12 cellular contexts compared by ENCODE assay signal in the genomic region with DNA sequence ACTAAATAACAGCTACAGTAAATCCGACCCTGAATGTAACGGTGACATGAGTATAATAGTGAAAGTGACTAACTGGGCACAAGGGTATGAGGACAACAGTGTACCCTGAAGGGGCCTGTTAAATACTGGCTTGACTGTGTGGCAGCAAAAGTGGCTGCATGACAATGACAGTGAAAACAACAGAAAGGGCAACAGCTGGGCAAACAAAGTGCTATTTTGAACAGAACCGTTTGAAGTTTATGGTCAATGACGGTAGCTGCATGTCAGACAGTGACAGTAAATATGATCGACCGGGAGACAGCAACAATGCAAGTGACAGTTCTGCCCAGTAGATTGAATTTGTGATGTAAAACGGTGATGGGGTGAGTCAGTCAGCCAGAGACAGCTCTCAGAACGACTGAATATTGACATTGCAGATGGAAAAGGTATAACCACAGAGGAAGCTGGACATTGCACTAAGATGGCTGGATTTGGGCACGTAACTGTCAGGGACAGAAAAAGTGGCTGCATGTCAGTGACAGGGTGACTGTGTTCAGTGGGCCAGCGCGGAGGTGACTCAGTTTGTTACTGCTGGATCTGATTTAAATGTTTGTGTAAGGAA. TPM values are rescaled to one million over a fixed set of nuclear protein-coding genes. Genes with fewer than 3 reads are reported as not detected.
A peak's percentile ranks its signal among the peaks of the same experiment; 100 is the strongest.
DNase-seq lines count a peak whose midpoint lies in the region; ATAC-seq and FAIRE-seq lines count a peak whose summit lies in the region.
"Had no signal": no experiment of that assay in that cellular context is flagged by ENCODE, and none has a peak within 500 bp of the region (broad histone marks: within the 10 kb centered on the region; RNA-seq: fewer than 3 reads in every experiment).

No MANE protein-coding gene starts in this region.

- H3K4me3 Mint-ChIP-seq in activated CD4-positive, alpha-beta T cell treated with anti-CD3 and anti-CD28 coated beads for 36 hours, result peak overlapping the region; percentile 94

- H3K9me3 Mint-ChIP-seq in activated CD4-positive, alpha-beta T cell treated with anti-CD3 and anti-CD28 coated beads for 36 hours (ENCODE audit: low read depth), result peaks cover 4% of the 10 kb centered on the region

- peak overlapping the region; percentile 94 for H3K4me3 ChIP-seq in rectal smooth muscle tissue (ENCODE audit: low read length)

- intact Hi-C loops in activated CD4-positive, alpha-beta T cell treated with anti-CD3 and anti-CD28 coated beads for 36 hours (cut with DNase I, micrococcal nuclease), result loop anchor here (1.0 to 10.0 kb wide), 8 partner anchors 22 to 1034 kb away; a partner anchor contains a TSS

- DNase-seq in activated CD4-positive, alpha-beta T cell treated with anti-CD3 and anti-CD28 coated beads for 36 hours, result peak; percentile 6
- no peak for DNase-seq in activated CD4-positive, alpha-beta T cell treated with anti-CD3 and anti-CD28 coated beads, Interleukin-2, amount 50 U/mL, for 4 hours
- DNase-seq in NCI-H69 (lab: John Stamatoyannopoulos, UW), result peak; percentile 82
- no peak for DNase-seq in RCC 7860 (ENCODE audit: low spot score)
- DNase-seq in caudate nucleus (lab: John Stamatoyannopoulos, UW), result no peak
- DNase-seq: cortex of kidney, MG63 had no signal

- H3K27me3 ChIP-seq in rectal smooth muscle tissue (ENCODE audit: control insufficient read depth, insufficient read depth, low read length), result no peaks in the 10 kb centered on the region
- H3K27me3 ChIP-seq: MG63 had no signal

- H3K27ac ChIP-seq in cingulate gyrus (ENCODE audit: low read depth, low read length) (peak overlapping the region; percentile 94), rectal smooth muscle tissue (ENCODE audit: low read depth, low read length) (no peak overlapping the region), caudate nucleus (ENCODE audit: low read depth, low read length) (no peak overlapping the region)

- H3K36me3 ChIP-seq in rectal smooth muscle tissue (ENCODE audit: control insufficient read depth, insufficient read depth, low read length), result no peaks in the 10 kb centered on the region
- H3K36me3 ChIP-seq: MG63 had no signal

- peaks cover 6% of the 10 kb centered on the region for H3K4me1 ChIP-seq in rectal smooth muscle tissue (ENCODE audit: control insufficient read depth, insufficient read depth, low read length)

- no peak overlapping the region for H3K9ac ChIP-seq in rectal smooth muscle tissue (ENCODE audit: low read length)

- H3K36me3 Mint-ChIP-seq in activated CD4-positive, alpha-beta T cell treated with anti-CD3 and anti-CD28 coated beads for 36 hours (ENCODE audit: low read depth), result peaks cover 8% of the 10 kb centered on the region

- CTCF ChIA-PET in activated CD4-positive, alpha-beta T cell treated with anti-CD3 and anti-CD28 coated beads for 36 hours (lab: Charles Lee), result interaction anchor here (0.6 to 0.8 kb wide), 3 partner anchors 340 to 692 kb away, joined by 3 read pairs; no protein-coding TSS in a partner anchor

- peaks cover 35% of the 10 kb centered on the region for H3K4me1 Mint-ChIP-seq in activated CD4-positive, alpha-beta T cell treated with anti-CD3 and anti-CD28 coated beads for 36 hours

- no peak for ATAC-seq in activated CD4-positive, alpha-beta T cell treated with anti-CD3 and anti-CD28 coated beads for 36 hours
- no peak for ATAC-seq in GM21825 (IDR thresholded peaks at IDR 0.05; ENCODE audit: unreplicated experiment)

- POLR2A ChIA-PET in activated CD4-positive, alpha-beta T cell treated with anti-CD3 and anti-CD28 coated beads for 36 hours (lab: Charles Lee), result no interaction called here

- no peak for FAIRE-seq in RCC 7860 (lab: Jason Lieb, UNC)
- FAIRE-seq: keratinocyte, TTC549 had no signal

- no peaks in the 10 kb centered on the region for H3K27me3 Mint-ChIP-seq in activated CD4-positive, alpha-beta T cell treated with anti-CD3 and anti-CD28 coated beads for 36 hours

- H3K27ac Mint-ChIP-seq in activated CD4-positive, alpha-beta T cell treated with anti-CD3 and anti-CD28 coated beads for 36 hours, result peak overlapping the region; percentile 85

RNA-seq across cellular contexts. Expression of a gene that starts 1.1 kb away (rescaled TPM):
- 10 to 100 TPM; 12.7 to 13.5 TPM for total RNA-seq in activated CD4-positive, alpha-beta T cell treated with anti-CD3 and anti-CD28 coated beads for 36 hours

Comparison
In these comparisons a context has a peak if more than half of its experiments do, and no peak if none do; other contexts are left out.
1. DNase-seq: peak in activated CD4-positive, alpha-beta T cell treated with anti-CD3 and anti-CD28 coated beads for 36 hours (single experiment) and NCI-H69 (single experiment); none in activated CD4-positive, alpha-beta T cell treated with anti-CD3 and anti-CD28 coated beads, Interleukin-2, amount 50 U/mL, for 4 hours (0 of 2), RCC 7860 (single experiment) and caudate nucleus (0 of 61).